In genomic region chr11:98842187-98842586, GRCh38 we compare ENCODE assay signal across 29 cellular contexts.
"Had no signal": no experiment of that assay in that cellular context is flagged by ENCODE, and none has a peak within 500 bp of the region (broad histone marks: within the 10 kb centered on the region; RNA-seq: fewer than 3 reads in every experiment).

No MANE protein-coding gene starts in this region.

- H3K27me3 Mint-ChIP-seq: stimulated activated memory B cell treated with anti-CD40 and anti-IgM and Interleukin-4, amounts not matched to agents 10 μg/mL and 1 μg/mL and 100 μg/mL, for 72 hours; stimulated activated naive B cell treated with anti-CD40 and anti-IgM and Interleukin-4, amounts not matched to agents 10 μg/mL and 1 μg/mL and 100 μg/mL, for 72 hours; stimulated activated naive CD8-positive, alpha-beta T cell treated with anti-CD3 and anti-CD28 coated beads, Interleukin-15, amount 100 ng/mL, for 72 hours; stimulated activated naive CD8-positive, alpha-beta T cell treated with anti-CD3 and anti-CD28 coated beads, Interleukin-15, Interleukin-2, amounts not matched to agents 100 ng/mL and 50 ng/mL, for 24 hours; type B pancreatic cell had no signal

- H3K27me3 ChIP-seq: stomach, suprapubic skin, testis, thyroid gland, tibial artery, tibial nerve, transverse colon, upper lobe of left lung, upper lobe of right lung, uterus, vagina had no signal

- H3K4me3 ChIP-seq: stomach, suprapubic skin, testis, thoracic aorta, thyroid gland, tibial artery, tibial nerve, transverse colon, upper lobe of left lung, upper lobe of right lung, uterus, vagina had no signal

- DNase-seq: stimulated activated CD4-positive, alpha-beta T cell treated with anti-CD3 and anti-CD28 coated beads, Interleukin-2, amount 100 ng/mL, for 48 hours; stimulated activated CD4-positive, alpha-beta T cell treated with anti-CD3 and anti-CD28 coated beads, Interleukin-4, amount 100 ng/mL, for 1 hour; stimulated activated CD4-positive, alpha-beta T cell treated with anti-CD3 and anti-CD28 coated beads, Interleukin-4, amount 100 ng/mL, for 24 hours; stimulated activated CD4-positive, alpha-beta T cell treated with anti-CD3 and anti-CD28 coated beads, Interleukin-4, amount 100 ng/mL, for 4 hours; stimulated activated CD8-positive, alpha-beta memory T cell treated with anti-CD3 and anti-CD28 coated beads, Interleukin-4, amount 100 ng/mL, for 48 hours; stimulated activated naive B cell treated with anti-CD40 and anti-IgM and Interleukin-4, amounts not matched to agents 10 μg/mL and 1 μg/mL and 100 μg/mL, for 72 hours; stimulated activated naive CD4-positive, alpha-beta T cell; stimulated activated naive CD4-positive, alpha-beta T cell treated with Interleukin-2 at 50 U/mL for 16 hours; stimulated activated naive CD8-positive, alpha-beta T cell treated with anti-CD3 and anti-CD28 coated beads, Interleukin-15, amount 100 ng/mL, for 72 hours; stimulated activated naive CD8-positive, alpha-beta T cell treated with anti-CD3 and anti-CD28 coated beads, Interleukin-15, Interleukin-2, amounts not matched to agents 100 U/mL and 50 U/mL, for 24 hours; stomach; substantia nigra; testis; thyroid gland; tibial artery; transverse colon; trophoblast cell; upper lobe of left lung; upper lobe of right lung; uterus had no signal

- H3K27ac Mint-ChIP-seq: stimulated activated effector memory CD8-positive, alpha-beta T cell treated with anti-CD3 and anti-CD28 coated beads, Interleukin-12 subunit alpha, Interleukin-12 subunit beta, amount 100 ng/mL, for 72 hours; stimulated activated memory B cell treated with anti-CD40 and anti-IgM and Interleukin-4, amounts not matched to agents 10 μg/mL and 1 μg/mL and 100 μg/mL, for 72 hours; stimulated activated naive B cell treated with anti-CD40 and anti-IgM and Interleukin-4, amounts not matched to agents 10 μg/mL and 1 μg/mL and 100 μg/mL, for 72 hours; stimulated activated naive CD8-positive, alpha-beta T cell treated with anti-CD3 and anti-CD28 coated beads, Interleukin-15, amount 100 ng/mL, for 72 hours; stimulated activated naive CD8-positive, alpha-beta T cell treated with anti-CD3 and anti-CD28 coated beads, Interleukin-15, Interleukin-2, amounts not matched to agents 100 ng/mL and 50 ng/mL, for 24 hours; type B pancreatic cell had no signal

- H3K36me3 ChIP-seq: stomach, suprapubic skin, thoracic aorta, thyroid gland, tibial artery, tibial nerve, transverse colon, upper lobe of left lung, upper lobe of right lung, uterus, vagina had no signal

- H3K4me1 ChIP-seq: stomach, suprapubic skin, testis, thyroid gland, tibial artery, tibial nerve, transverse colon, upper lobe of left lung, upper lobe of right lung, uterus, vagina had no signal

- ATAC-seq: stimulated activated effector memory CD8-positive, alpha-beta T cell treated with anti-CD3 and anti-CD28 coated beads, Interleukin-12 subunit alpha, Interleukin-12 subunit beta, amount 100 ng/mL, for 72 hours; stimulated activated memory B cell treated with anti-CD40 and anti-IgM and Interleukin-4, amounts not matched to agents 10 μg/mL and 1 μg/mL and 100 μg/mL, for 72 hours; stimulated activated naive B cell treated with anti-CD40 and anti-IgM and Interleukin-4, amounts not matched to agents 10 μg/mL and 1 μg/mL and 100 μg/mL, for 72 hours; stimulated activated naive CD8-positive, alpha-beta T cell treated with anti-CD3 and anti-CD28 coated beads, Interleukin-15, amount 100 ng/mL, for 72 hours; stimulated activated naive CD8-positive, alpha-beta T cell treated with anti-CD3 and anti-CD28 coated beads, Interleukin-15, Interleukin-2, amounts not matched to agents 100 U/mL and 50 U/mL, for 24 hours; upper lobe of right lung had no signal

- H3K27ac ChIP-seq: stomach, suprapubic skin, testis, thoracic aorta, thyroid gland, tibial artery, tibial nerve, transverse colon, upper lobe of left lung, upper lobe of right lung, uterus, vagina had no signal

- H3K4me1 Mint-ChIP-seq: stimulated activated effector memory CD8-positive, alpha-beta T cell treated with anti-CD3 and anti-CD28 coated beads, Interleukin-12 subunit alpha, Interleukin-12 subunit beta, amount 100 ng/mL, for 72 hours; stimulated activated memory B cell treated with anti-CD40 and anti-IgM and Interleukin-4, amounts not matched to agents 10 μg/mL and 1 μg/mL and 100 μg/mL, for 72 hours; stimulated activated naive B cell treated with anti-CD40 and anti-IgM and Interleukin-4, amounts not matched to agents 10 μg/mL and 1 μg/mL and 100 μg/mL, for 72 hours; stimulated activated naive CD8-positive, alpha-beta T cell treated with anti-CD3 and anti-CD28 coated beads, Interleukin-15, amount 100 ng/mL, for 72 hours had no signal

- H3K4me3 Mint-ChIP-seq: stimulated activated effector memory CD8-positive, alpha-beta T cell treated with anti-CD3 and anti-CD28 coated beads, Interleukin-12 subunit alpha, Interleukin-12 subunit beta, amount 100 ng/mL, for 72 hours; stimulated activated memory B cell treated with anti-CD40 and anti-IgM and Interleukin-4, amounts not matched to agents 10 μg/mL and 1 μg/mL and 100 μg/mL, for 72 hours; stimulated activated naive B cell treated with anti-CD40 and anti-IgM and Interleukin-4, amounts not matched to agents 10 μg/mL and 1 μg/mL and 100 μg/mL, for 72 hours; stimulated activated naive CD8-positive, alpha-beta T cell treated with anti-CD3 and anti-CD28 coated beads, Interleukin-15, amount 100 ng/mL, for 72 hours; stimulated activated naive CD8-positive, alpha-beta T cell treated with anti-CD3 and anti-CD28 coated beads, Interleukin-15, Interleukin-2, amounts not matched to agents 100 ng/mL and 50 ng/mL, for 24 hours; type B pancreatic cell had no signal

- FAIRE-seq: urothelium cell line had no signal

- H3K36me3 Mint-ChIP-seq: stimulated activated effector memory CD8-positive, alpha-beta T cell treated with anti-CD3 and anti-CD28 coated beads, Interleukin-12 subunit alpha, Interleukin-12 subunit beta, amount 100 ng/mL, for 72 hours; stimulated activated memory B cell treated with anti-CD40 and anti-IgM and Interleukin-4, amounts not matched to agents 10 μg/mL and 1 μg/mL and 100 μg/mL, for 72 hours; stimulated activated naive B cell treated with anti-CD40 and anti-IgM and Interleukin-4, amounts not matched to agents 10 μg/mL and 1 μg/mL and 100 μg/mL, for 72 hours; type B pancreatic cell had no signal

- H3K9me3 ChIP-seq: testis, thyroid gland, tibial artery, upper lobe of right lung, uterus, vagina had no signal
